8 cellular contexts compared by ENCODE assay signal in the genomic region with DNA sequence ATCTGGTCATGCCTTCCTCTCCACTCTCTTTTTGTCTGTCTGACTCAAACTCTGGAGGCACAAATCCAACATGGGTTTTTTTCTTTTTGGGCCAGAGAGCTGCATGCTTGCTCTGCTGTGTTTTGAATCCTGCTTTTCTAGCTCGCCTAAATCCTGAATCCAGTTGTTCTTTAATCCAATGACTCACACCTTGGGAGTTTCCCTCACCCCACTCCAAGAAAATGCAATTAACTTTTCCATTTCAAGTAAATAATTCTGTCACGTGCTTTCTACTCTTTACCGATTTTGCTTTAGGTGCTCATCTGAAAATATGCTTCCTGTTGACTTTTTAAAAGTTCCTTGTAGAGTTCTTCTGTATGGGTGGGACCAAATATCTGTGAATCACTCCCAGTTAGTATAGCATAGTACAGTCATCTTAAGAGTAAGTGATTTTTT. TPM values are rescaled to one million over a fixed set of nuclear protein-coding genes. Genes with fewer than 3 reads are reported as not detected.
DNase-seq lines count a peak whose midpoint lies in the region; ATAC-seq and TF ChIP-seq lines count a peak whose summit lies in the region.

No MANE protein-coding gene starts in this region.

- intact Hi-C loops in spleen (cut with DNase I; ENCODE audit: low total_unique reads), result no loop called here

- WGBS in spleen, 5 donors, result 20 to 27% (median 22%) methylated on average over 3 of the region's 3 CpGs

- H3K27ac Mint-ChIP-seq in activated naive CD4-positive, alpha-beta T cell treated with anti-CD3 and anti-CD28 coated beads, Interleukin-2, amount 10 ng/mL, durations not matched to agents 7 days and 5 days, result peak overlapping the region; percentile 80
- H3K27ac Mint-ChIP-seq in activated naive CD8-positive, alpha-beta T cell treated with anti-CD3 and anti-CD28 coated beads for 36 hours, result peak overlapping the region; percentile 78

- H3K9me3 ChIP-seq in spleen, result peaks cover 0 to 4% (median 0%) of the 10 kb centered on the region in 8 donors

- DNase-seq in activated naive CD4-positive, alpha-beta T cell treated with anti-CD3 and anti-CD28 coated beads, Interleukin-2, amount 10 ng/mL, durations not matched to agents 7 days and 5 days, result no peak
- no peak for DNase-seq in activated naive CD4-positive, alpha-beta T cell treated with Interleukin-2 at 50 U/mL for 16 hours
- no peak for DNase-seq in activated naive CD8-positive, alpha-beta T cell treated with anti-CD3 and anti-CD28 coated beads for 36 hours
- DNase-seq in hepatic stellate cell (ENCODE audit: low spot score) (peak; percentile 68), spleen (no peak), OCI-M1 (lab: John Stamatoyannopoulos, UW) (no peak)
- no peak for DNase-seq in activated effector memory CD4-positive, alpha-beta T cell treated with anti-CD3 and anti-CD28 coated beads, Interleukin-2, amount 50 U/mL, for 16 hours

- H3K4me3 ChIP-seq in spleen, result no peak overlapping the region

- H3K36me3 Mint-ChIP-seq in activated naive CD4-positive, alpha-beta T cell treated with anti-CD3 and anti-CD28 coated beads, Interleukin-2, amount 10 ng/mL, durations not matched to agents 7 days and 5 days, result peaks cover 5% of the 10 kb centered on the region
- H3K36me3 Mint-ChIP-seq in activated naive CD8-positive, alpha-beta T cell treated with anti-CD3 and anti-CD28 coated beads for 36 hours, result peaks cover 18% of the 10 kb centered on the region

- H3K27me3 Mint-ChIP-seq in activated naive CD4-positive, alpha-beta T cell treated with anti-CD3 and anti-CD28 coated beads, Interleukin-2, amount 10 ng/mL, durations not matched to agents 7 days and 5 days, result no peaks in the 10 kb centered on the region
- no peaks in the 10 kb centered on the region for H3K27me3 Mint-ChIP-seq in activated naive CD8-positive, alpha-beta T cell treated with anti-CD3 and anti-CD28 coated beads for 36 hours

- CTCF ChIA-PET in activated naive CD4-positive, alpha-beta T cell treated with anti-CD3 and anti-CD28 coated beads, Interleukin-2, amount 10 ng/mL, durations not matched to agents 7 days and 5 days (lab: Charles Lee), result no interaction called here

- H3K4me1 ChIP-seq in spleen, result peaks cover 11 to 64% (median 16%) of the 10 kb centered on the region in 6 donors

- peaks cover 45% of the 10 kb centered on the region for H3K4me1 Mint-ChIP-seq in activated naive CD4-positive, alpha-beta T cell treated with anti-CD3 and anti-CD28 coated beads, Interleukin-2, amount 10 ng/mL, durations not matched to agents 7 days and 5 days
- H3K4me1 Mint-ChIP-seq in activated naive CD8-positive, alpha-beta T cell treated with anti-CD3 and anti-CD28 coated beads for 36 hours, result peaks cover 67% of the 10 kb centered on the region

- no peaks in the 10 kb centered on the region for H3K27me3 ChIP-seq in spleen (replicated peaks in 1 of 7)

- ATAC-seq in GM18502 (IDR thresholded peaks at IDR 0.05; ENCODE audit: poor library complexity, unreplicated experiment), result no peak

- H3K4me3 Mint-ChIP-seq in activated naive CD4-positive, alpha-beta T cell treated with anti-CD3 and anti-CD28 coated beads, Interleukin-2, amount 10 ng/mL, durations not matched to agents 7 days and 5 days, result peak overlapping the region; percentile 4
- H3K4me3 Mint-ChIP-seq in activated naive CD8-positive, alpha-beta T cell treated with anti-CD3 and anti-CD28 coated beads for 36 hours, result peak overlapping the region; percentile 40

- no peaks in the 10 kb centered on the region for H3K9me3 Mint-ChIP-seq in activated naive CD4-positive, alpha-beta T cell treated with anti-CD3 and anti-CD28 coated beads, Interleukin-2, amount 10 ng/mL, durations not matched to agents 7 days and 5 days
- peaks cover 4% of the 10 kb centered on the region for H3K9me3 Mint-ChIP-seq in activated naive CD8-positive, alpha-beta T cell treated with anti-CD3 and anti-CD28 coated beads for 36 hours

- H3K27ac ChIP-seq in spleen, result peak overlapping the region; percentile 4 to 57 (median 32)

- TF ChIP-seq POLR2A in spleen (IDR thresholded peaks at IDR 0.05), result no peak

- no peak for TF ChIP-seq CTCF in spleen (IDR thresholded peaks at IDR 0.05 in 8 of 11, conservative IDR thresholded peaks at IDR 0.05 in 3 of 11)

- no peaks in the 10 kb centered on the region for H3K36me3 ChIP-seq in spleen

RNA-seq across cellular contexts. Expression of gene SLMAP, which starts 47.6 kb away (rescaled TPM):
- total RNA-seq in activated naive CD8-positive, alpha-beta T cell treated with anti-CD3 and anti-CD28 coated beads for 36 hours, result 10 to 100 TPM; 51.2 to 52.8 TPM
- total RNA-seq in spleen, result 10 to 100 TPM; 50.8 to 77.3 (median 70.4) TPM
- polyA plus RNA-seq in spleen, result 10 to 100 TPM in 2 of 3 donors, 1 to 10 TPM in 1; 7.8 to 12.7 (median 10.5) TPM
